14 cellular contexts compared by ENCODE assay signal in genomic region chr11:123371506-123372297, GRCh38.
"Had no signal": no experiment of that assay in that cellular context is flagged by ENCODE, and none has a peak within 500 bp of the region (broad histone marks: within the 10 kb centered on the region; RNA-seq: fewer than 3 reads in every experiment).

No MANE protein-coding gene starts in this region.

- DNase-seq: activated naive CD4-positive, alpha-beta T cell treated with anti-CD3 and anti-CD28 coated beads, Interleukin-2, amount 10 ng/mL, durations not matched to agents 7 days and 5 days; caudate nucleus; colonic mucosa; effector CD8-positive, alpha-beta T cell; heart left ventricle; islet precursor cell; left ventricle myocardium superior; mesenchymal stem cell; stimulated activated naive CD4-positive, alpha-beta T cell treated with Interleukin-2 at 50 U/mL for 16 hours; upper lobe of left lung had no signal

- H3K4me1 ChIP-seq: colonic mucosa, upper lobe of left lung had no signal

- ATAC-seq: activated CD4-positive, CD25-positive, alpha-beta regulatory T cell treated with anti-CD3 and anti-CD28 coated beads, Interleukin-2, amount 50 U/mL, for 24 hours; heart left ventricle; left ventricle myocardium superior; natural killer cell treated with Interleukin-12 subunit alpha and Interleukin-12 subunit beta and Interleukin-15 and Interleukin-18, amount 100 ng/mL, for 72 hours; sciatic nerve had no signal

- H3K36me3 ChIP-seq: colonic mucosa, heart left ventricle, upper lobe of left lung had no signal

- FAIRE-seq: frontal cortex had no signal

- H3K9me3 ChIP-seq: colonic mucosa, heart left ventricle, upper lobe of left lung had no signal

- H3K4me3 ChIP-seq: colonic mucosa, heart left ventricle, upper lobe of left lung had no signal

- H3K27me3 ChIP-seq: colonic mucosa, upper lobe of left lung had no signal

- H3K27ac ChIP-seq: colonic mucosa, heart left ventricle, upper lobe of left lung had no signal
